1 cellular context compared by ENCODE assay signal in genomic region chr1:246582301-246583055, GRCh38.
A peak's percentile ranks its signal among the peaks of the same experiment; 100 is the strongest.
TF ChIP-seq lines count a peak whose summit lies in the region.

No MANE protein-coding gene starts in this region.

TF ChIP-seq in K562, 482 proteins besides CTCF, POLR2A, EP300 and RAD21 (continued from another document and continues in another):
- no peak for TF ChIP-seq ZNF655 (CRISPR knock-in tag; IDR thresholded peaks at IDR 0.05)
- no peak for TF ChIP-seq IFI16 (CRISPR knock-in tag; IDR thresholded peaks at IDR 0.05)
- TF ChIP-seq THRAP3 (IDR thresholded peaks at IDR 0.05; ENCODE audit: borderline replicate concordance), result no peak
- no peak for TF ChIP-seq ZNF785 (CRISPR knock-in tag; IDR thresholded peaks at IDR 0.05)
- TF ChIP-seq HMBOX1 (IDR thresholded peaks at IDR 0.05), result no peak; the same call in 1 of the 2 replicates
- TF ChIP-seq VEZF1 (CRISPR knock-in tag; IDR thresholded peaks at IDR 0.05), result peak; percentile 21; the same call in 1 of the 2 replicates
- TF ChIP-seq PREB (CRISPR knock-in tag; IDR thresholded peaks at IDR 0.05), result no peak
- TF ChIP-seq OTX1 (CRISPR knock-in tag; IDR thresholded peaks at IDR 0.05), result no peak
- no peak for TF ChIP-seq THRB (CRISPR knock-in tag; conservative IDR thresholded peaks at IDR 0.05)
- no peak for TF ChIP-seq TEAD2 (tag; IDR thresholded peaks at IDR 0.05)
- no peak for TF ChIP-seq FOXJ2 (tag; IDR thresholded peaks at IDR 0.05)
- TF ChIP-seq SIRT6 (IDR thresholded peaks at IDR 0.05; ENCODE audit: low read depth, low read length), result no peak
- no peak for TF ChIP-seq TAF1 (IDR thresholded peaks at IDR 0.05; ENCODE audit: control insufficient read depth, extremely low read depth, insufficient read depth, low read length, severe bottlenecking)
- TF ChIP-seq ATF3 (IDR thresholded peaks at IDR 0.05), result no peak
- TF ChIP-seq ATF3 (CRISPR knock-in tag; conservative IDR thresholded peaks at IDR 0.05), result peak; percentile 23; the same call in 1 of the 2 replicates
- TF ChIP-seq ZNF79 (CRISPR knock-in tag; IDR thresholded peaks at IDR 0.05; ENCODE audit: low read depth), result no peak
- TF ChIP-seq ZC3H8 (IDR thresholded peaks at IDR 0.05), result no peak
- no peak for TF ChIP-seq ZBTB12 (CRISPR knock-in tag; IDR thresholded peaks at IDR 0.05)
- TF ChIP-seq TEAD1 (CRISPR knock-in tag; IDR thresholded peaks at IDR 0.05), result peak in 1 of 2 experiments; percentile 67; a peak in 1 of 4 replicates
- TF ChIP-seq ATF1 (CRISPR knock-in tag; IDR thresholded peaks at IDR 0.05), result no peak
- peak; percentile 75 for TF ChIP-seq ATF1 (tag; IDR thresholded peaks at IDR 0.05)
- peak; percentile 28; the same call in 1 of the 2 replicates for TF ChIP-seq ZEB2 (IDR thresholded peaks at IDR 0.05)
- no peak for TF ChIP-seq ZNF583 (CRISPR knock-in tag; IDR thresholded peaks at IDR 0.05)
- TF ChIP-seq MXI1 (IDR thresholded peaks at IDR 0.05; ENCODE audit: low read depth, low read length), result no peak
- no peak for TF ChIP-seq E2F1 (CRISPR knock-in tag; IDR thresholded peaks at IDR 0.05)
- TF ChIP-seq ZNF609 (CRISPR knock-in tag; IDR thresholded peaks at IDR 0.05; ENCODE audit: borderline replicate concordance), result no peak
- no peak for TF ChIP-seq HOXB6 (CRISPR knock-in tag; IDR thresholded peaks at IDR 0.05; ENCODE audit: borderline replicate concordance)
- TF ChIP-seq TAF15 (IDR thresholded peaks at IDR 0.05; ENCODE audit: low read depth, low read length), result no peak
- no peak for TF ChIP-seq ZNF699 (CRISPR knock-in tag; IDR thresholded peaks at IDR 0.05; ENCODE audit: insufficient replicate concordance)
- TF ChIP-seq TGIF2 (CRISPR knock-in tag; IDR thresholded peaks at IDR 0.05), result no peak
- TF ChIP-seq ZKSCAN3 (CRISPR knock-in tag; IDR thresholded peaks at IDR 0.05), result no peak
- no peak for TF ChIP-seq USF2 (CRISPR knock-in tag; IDR thresholded peaks at IDR 0.05)
- TF ChIP-seq MEIS2 (IDR thresholded peaks at IDR 0.05; ENCODE audit: partially characterized antibody), result no peak
- TF ChIP-seq SMARCC2 (IDR thresholded peaks at IDR 0.05; ENCODE audit: low read depth), result no peak
- no peak; the same call in 1 of the 2 replicates for TF ChIP-seq ZBTB17 (CRISPR knock-in tag; IDR thresholded peaks at IDR 0.05)
- TF ChIP-seq NFRKB (IDR thresholded peaks at IDR 0.05; ENCODE audit: low read depth), result 0 out of 2 replicates have a peak, but pooled peaks have one; percentile 67
- TF ChIP-seq ADNP (tag; IDR thresholded peaks at IDR 0.05), result 0 out of 2 replicates have a peak, but pooled peaks have one; percentile 3
- peak; percentile 57; the same call in 1 of the 2 replicates for TF ChIP-seq SMARCA4 (IDR thresholded peaks at IDR 0.05)
- TF ChIP-seq CHCHD3 (CRISPR knock-in tag; IDR thresholded peaks at IDR 0.05), result no peak
- TF ChIP-seq POLR2AphosphoS5 (IDR thresholded peaks at IDR 0.05; ENCODE audit: control insufficient read depth, insufficient read depth, low read depth, low read length), result no peak
- no peak for TF ChIP-seq HES1 (IDR thresholded peaks at IDR 0.05; ENCODE audit: low read depth)
- no peak for TF ChIP-seq STAT5B (CRISPR knock-in tag; IDR thresholded peaks at IDR 0.05)
- TF ChIP-seq EP400 (IDR thresholded peaks at IDR 0.05), result peak; percentile 34
- TF ChIP-seq NCOA2 (IDR thresholded peaks at IDR 0.05; ENCODE audit: partially characterized antibody in 2 of 2), result no peak
- peak; percentile 21; the same call in 1 of the 2 replicates for TF ChIP-seq ATF7 (IDR thresholded peaks at IDR 0.05)
- no peak for TF ChIP-seq GTF2F1 (IDR thresholded peaks at IDR 0.05; ENCODE audit: low read depth, low read length)
- no peak for TF ChIP-seq FOXP1 (CRISPR knock-in tag; IDR thresholded peaks at IDR 0.05)
- no peak for TF ChIP-seq ZNF707 (CRISPR knock-in tag; conservative IDR thresholded peaks at IDR 0.05)
- no peak for TF ChIP-seq MCM5 (IDR thresholded peaks at IDR 0.05; ENCODE audit: low read depth)
- no peak for TF ChIP-seq CC2D1A (IDR thresholded peaks at IDR 0.05)
- no peak for TF ChIP-seq ZNF282 (CRISPR knock-in tag; IDR thresholded peaks at IDR 0.05)
- no peak for TF ChIP-seq CREB1 (IDR thresholded peaks at IDR 0.05)
- TF ChIP-seq CREB1 (CRISPR knock-in tag; IDR thresholded peaks at IDR 0.05), result 0 out of 2 replicates have a peak, but pooled peaks have one; percentile 16
- TF ChIP-seq PTRF (tag; IDR thresholded peaks at IDR 0.05), result no peak
- no peak for TF ChIP-seq ARID3B (CRISPR knock-in tag; IDR thresholded peaks at IDR 0.05; ENCODE audit: borderline replicate concordance)
